In genomic region chr1:170213598-170213997, GRCh38 we compare ENCODE assay signal across 23 cellular contexts.
DNase-seq lines count a peak whose midpoint lies in the region; ATAC-seq and TF ChIP-seq lines count a peak whose summit lies in the region.
"Had no signal": no experiment of that assay in that cellular context is flagged by ENCODE, and none has a peak within 500 bp of the region (broad histone marks: within the 10 kb centered on the region; RNA-seq: fewer than 3 reads in every experiment).

No MANE protein-coding gene starts in this region.

- no peaks in the 10 kb centered on the region for H3K9me2 ChIP-seq in MM.1S (replicated peaks; ENCODE audit: insufficient read depth, low read length)

- H3K27ac ChIP-seq in fibroblast of lung (ENCODE audit: insufficient read depth, low read length): peak overlapping the region; percentile 11
- H3K27ac ChIP-seq in left lung: no peak overlapping the region
- H3K27ac ChIP-seq in subcutaneous abdominal adipose tissue (ENCODE audit: low read depth, low read length): peak overlapping the region; percentile 45
- no peak overlapping the region for H3K27ac ChIP-seq in MM.1S (ENCODE audit: low read length)
- no peak overlapping the region for H3K27ac ChIP-seq in right lobe of liver
- H3K27ac ChIP-seq: neutrophil, PC-9, psoas muscle had no signal

- ATAC-seq in HG03175 (IDR thresholded peaks at IDR 0.05; ENCODE audit: unreplicated experiment) (peak; percentile 7), left lung (peak; percentile 33), right lobe of liver (no peak)
- ATAC-seq: T-cell had no signal

- H2AFZ ChIP-seq in fibroblast of lung (ENCODE audit: low read length) (no peak overlapping the region), MM.1S (ENCODE audit: low read length) (no peak overlapping the region)
- H2AFZ ChIP-seq: PC-9 had no signal

- H3K36me3 ChIP-seq in fibroblast of lung (ENCODE audit: control insufficient read depth, insufficient read depth, low read length) (no peaks in the 10 kb centered on the region), left lung (no peaks in the 10 kb centered on the region), subcutaneous abdominal adipose tissue (ENCODE audit: control insufficient read depth in 5 of 5, insufficient read depth in 5 of 5, low read length in 5 of 5) (no peaks in the 10 kb centered on the region), MM.1S (replicated peaks; ENCODE audit: insufficient read depth, low read length) (no peaks in the 10 kb centered on the region), right lobe of liver (no peaks in the 10 kb centered on the region)
- H3K36me3 ChIP-seq: neutrophil, upper lobe of left lung had no signal

- H3K79me2 ChIP-seq in fibroblast of lung (ENCODE audit: control insufficient read depth, insufficient read depth, low read length) (no peaks in the 10 kb centered on the region), MM.1S (ENCODE audit: low read length) (no peaks in the 10 kb centered on the region)

- H3F3A ChIP-seq in MM.1S (ENCODE audit: insufficient read depth, low read length): no peaks in the 10 kb centered on the region

- WGBS in right lobe of liver (ENCODE audit: insufficient coverage, low coverage, low lambda C conversion rate, missing lambda C conversion rate): 83% methylated on average over 3 of the region's 6 CpGs

- TF ChIP-seq CTCF in fibroblast of lung (conservative IDR thresholded peaks at IDR 0.05 in 1 of 2, IDR thresholded peaks at IDR 0.05 in 1 of 2; ENCODE audit: low read depth in 1 of 2, low read length in 2 of 2) (no peak), left lung (IDR thresholded peaks at IDR 0.05) (no peak), MM.1S (IDR thresholded peaks at IDR 0.05; ENCODE audit: low read length) (no peak), right lobe of liver (IDR thresholded peaks at IDR 0.05) (no peak)

- no peaks in the 10 kb centered on the region for H4K20me1 ChIP-seq in fibroblast of lung (ENCODE audit: control insufficient read depth, extremely low read depth, insufficient read depth, low read length)
- no peaks in the 10 kb centered on the region for H4K20me1 ChIP-seq in MM.1S (ENCODE audit: insufficient read depth, low read length)

- DNase-seq in fibroblast of lung (ENCODE audit: low read depth in 2 of 2) (no peak), left lung (peak; percentile 17 to 50), MM.1S (no peak), NCI-H2107 treated with DMSO at 0.1 percent for 48 hours (lab: John Stamatoyannopoulos, UW; ENCODE audit: unreplicated experiment) (no peak), right lobe of liver (no peak), islet precursor cell (no peak)
- DNase-seq: activated CD4-positive, alpha-beta memory T cell treated with anti-CD3 and anti-CD28 coated beads for 36 hours; activated naive CD8-positive, alpha-beta T cell treated with anti-CD3 and anti-CD28 coated beads, Interleukin-2, amount 10 ng/mL, durations not matched to agents 7 days and 5 days; COR-L47; effector memory CD4-positive, alpha-beta T cell; erythroblast; H9; KBM-7; NCI-H1436 treated with DMSO at 0.1 percent for 48 hours; NCI-H2107; NCI-H446 treated with DMSO at 0.1 percent for 48 hours; PC-9; T-cell had no signal

- H3K9ac ChIP-seq in fibroblast of lung (ENCODE audit: insufficient read depth, low read length) (no peak overlapping the region), subcutaneous abdominal adipose tissue (ENCODE audit: low read length in 5 of 5) (no peak overlapping the region), MM.1S (ENCODE audit: low read length) (no peak overlapping the region)

- H3K27me3 ChIP-seq in fibroblast of lung (ENCODE audit: control insufficient read depth, insufficient read depth, low read length): no peaks in the 10 kb centered on the region
- H3K27me3 ChIP-seq in left lung: no peaks in the 10 kb centered on the region
- H3K27me3 ChIP-seq in subcutaneous abdominal adipose tissue (ENCODE audit: control insufficient read depth in 5 of 5, insufficient read depth in 4 of 5, low read length in 5 of 5): no peaks in the 10 kb centered on the region
- H3K27me3 ChIP-seq in MM.1S (replicated peaks; ENCODE audit: insufficient read depth, low read length): no peaks in the 10 kb centered on the region
- H3K27me3 ChIP-seq in right lobe of liver: no peaks in the 10 kb centered on the region
- H3K27me3 ChIP-seq: upper lobe of left lung had no signal

- H3K4me3 ChIP-seq in fibroblast of lung (replicated peaks in 1 of 4; ENCODE audit: control extremely low read depth in 1 of 4, insufficient read depth in 1 of 4, low read depth in 3 of 4, low read length in 4 of 4): no peak overlapping the region
- no peak overlapping the region for H3K4me3 ChIP-seq in left lung
- no peak overlapping the region for H3K4me3 ChIP-seq in subcutaneous abdominal adipose tissue (ENCODE audit: low read depth in 1 of 5, low read length in 5 of 5)
- H3K4me3 ChIP-seq in MM.1S (ENCODE audit: low read length): no peak overlapping the region
- H3K4me3 ChIP-seq in right lobe of liver: no peak overlapping the region
- H3K4me3 ChIP-seq: PC-9, psoas muscle, upper lobe of left lung had no signal

- no peak overlapping the region for H3K4me2 ChIP-seq in fibroblast of lung (ENCODE audit: extremely low read depth, insufficient read depth, low read length)
- H3K4me2 ChIP-seq in MM.1S (ENCODE audit: low read depth, low read length): no peak overlapping the region
- H3K4me2 ChIP-seq: PC-9 had no signal

- no peaks in the 10 kb centered on the region for H3K9me3 ChIP-seq in fibroblast of lung (ENCODE audit: control insufficient read depth, insufficient read depth, low read depth, low read length)
- H3K9me3 ChIP-seq in left lung: no peaks in the 10 kb centered on the region
- no peaks in the 10 kb centered on the region for H3K9me3 ChIP-seq in subcutaneous abdominal adipose tissue (ENCODE audit: control insufficient read depth in 5 of 5, low read length in 5 of 5)
- H3K9me3 ChIP-seq in MM.1S (replicated peaks; ENCODE audit: insufficient read depth, low read length): no peaks in the 10 kb centered on the region
- H3K9me3 ChIP-seq in right lobe of liver: no peaks in the 10 kb centered on the region
- H3K9me3 ChIP-seq: neutrophil, psoas muscle, upper lobe of left lung had no signal

- peaks cover 9% of the 10 kb centered on the region for H3K4me1 ChIP-seq in fibroblast of lung (ENCODE audit: control insufficient read depth, extremely low read depth, insufficient read depth, low read length)
- H3K4me1 ChIP-seq in left lung: no peaks in the 10 kb centered on the region
- peaks cover 3 to 37% (median 31%) of the 10 kb centered on the region in 5 donors for H3K4me1 ChIP-seq in subcutaneous abdominal adipose tissue (ENCODE audit: control insufficient read depth in 5 of 5, insufficient read depth in 5 of 5, low read length in 5 of 5)
- no peaks in the 10 kb centered on the region for H3K4me1 ChIP-seq in MM.1S (ENCODE audit: low read length)
- H3K4me1 ChIP-seq in right lobe of liver: no peaks in the 10 kb centered on the region
- H3K4me1 ChIP-seq: psoas muscle, upper lobe of left lung had no signal

- intact Hi-C loops in left lung (cut with DNase I) (no loop called here), right lobe of liver (cut with DNase I) (no loop called here)

- TF ChIP-seq POLR2A in right lobe of liver (IDR thresholded peaks at IDR 0.05): no peak

Comparison
In these comparisons a context has a peak if more than half of its experiments do, and no peak if none do; other contexts are left out.
1. ATAC-seq: peak in HG03175 (single experiment) and left lung (single experiment); none in right lobe of liver (0 of 4).
2. DNase-seq: peak in left lung (2 of 2); none in fibroblast of lung (0 of 2), MM.1S (single experiment), NCI-H2107 treated with DMSO at 0.1 percent for 48 hours (single experiment), right lobe of liver (0 of 3) and islet precursor cell (single experiment).
3. H3K27ac ChIP-seq: peak in fibroblast of lung (single experiment) and subcutaneous abdominal adipose tissue (single experiment); none in left lung (0 of 2), MM.1S (single experiment) and right lobe of liver (0 of 3).